Comparison of ENCODE assay signal across 1 cellular context in the genomic region with DNA sequence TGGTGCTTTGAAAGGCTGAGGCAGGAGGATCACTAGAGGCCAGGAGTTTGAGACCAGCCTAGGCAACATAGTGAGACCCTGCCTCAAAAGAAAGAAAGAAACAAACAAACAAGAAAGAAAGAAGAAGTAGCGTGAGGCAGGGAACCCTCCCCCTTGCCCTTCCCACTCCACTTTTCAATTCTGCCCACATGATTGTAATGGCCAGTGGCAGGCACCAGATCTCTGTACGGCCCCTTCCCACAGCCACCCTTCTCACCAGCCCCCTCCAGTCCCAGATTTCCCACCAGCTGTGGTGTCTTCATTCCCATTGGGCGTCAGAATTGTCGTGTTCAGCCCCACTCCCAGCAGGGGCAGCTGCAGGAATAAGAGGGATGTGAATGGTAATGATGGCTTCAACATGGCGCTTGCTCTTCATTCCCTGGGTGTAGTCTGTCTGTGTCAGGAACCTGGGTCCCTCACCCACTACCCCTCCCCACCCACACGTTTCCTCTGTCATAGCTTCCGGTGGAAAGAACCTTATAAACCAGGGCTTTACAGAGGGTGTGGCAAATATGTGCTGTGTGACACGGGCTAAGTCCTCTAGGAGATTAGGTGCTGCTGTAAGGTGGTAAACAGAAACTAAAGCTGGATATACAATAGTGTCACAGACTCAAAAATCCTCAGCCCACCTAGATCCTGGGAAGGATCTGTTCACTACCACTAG.
TF ChIP-seq lines count a peak whose summit lies in the region.

A gene (minus strand): TSS at position 437 of the 703 bp plus-strand sequence. CDS start 38 bp downstream, at position 399.

TF ChIP-seq in HepG2, 621 proteins besides CTCF, POLR2A, EP300 and RAD21 (continued from another document):
- TF ChIP-seq, protein P1, sequence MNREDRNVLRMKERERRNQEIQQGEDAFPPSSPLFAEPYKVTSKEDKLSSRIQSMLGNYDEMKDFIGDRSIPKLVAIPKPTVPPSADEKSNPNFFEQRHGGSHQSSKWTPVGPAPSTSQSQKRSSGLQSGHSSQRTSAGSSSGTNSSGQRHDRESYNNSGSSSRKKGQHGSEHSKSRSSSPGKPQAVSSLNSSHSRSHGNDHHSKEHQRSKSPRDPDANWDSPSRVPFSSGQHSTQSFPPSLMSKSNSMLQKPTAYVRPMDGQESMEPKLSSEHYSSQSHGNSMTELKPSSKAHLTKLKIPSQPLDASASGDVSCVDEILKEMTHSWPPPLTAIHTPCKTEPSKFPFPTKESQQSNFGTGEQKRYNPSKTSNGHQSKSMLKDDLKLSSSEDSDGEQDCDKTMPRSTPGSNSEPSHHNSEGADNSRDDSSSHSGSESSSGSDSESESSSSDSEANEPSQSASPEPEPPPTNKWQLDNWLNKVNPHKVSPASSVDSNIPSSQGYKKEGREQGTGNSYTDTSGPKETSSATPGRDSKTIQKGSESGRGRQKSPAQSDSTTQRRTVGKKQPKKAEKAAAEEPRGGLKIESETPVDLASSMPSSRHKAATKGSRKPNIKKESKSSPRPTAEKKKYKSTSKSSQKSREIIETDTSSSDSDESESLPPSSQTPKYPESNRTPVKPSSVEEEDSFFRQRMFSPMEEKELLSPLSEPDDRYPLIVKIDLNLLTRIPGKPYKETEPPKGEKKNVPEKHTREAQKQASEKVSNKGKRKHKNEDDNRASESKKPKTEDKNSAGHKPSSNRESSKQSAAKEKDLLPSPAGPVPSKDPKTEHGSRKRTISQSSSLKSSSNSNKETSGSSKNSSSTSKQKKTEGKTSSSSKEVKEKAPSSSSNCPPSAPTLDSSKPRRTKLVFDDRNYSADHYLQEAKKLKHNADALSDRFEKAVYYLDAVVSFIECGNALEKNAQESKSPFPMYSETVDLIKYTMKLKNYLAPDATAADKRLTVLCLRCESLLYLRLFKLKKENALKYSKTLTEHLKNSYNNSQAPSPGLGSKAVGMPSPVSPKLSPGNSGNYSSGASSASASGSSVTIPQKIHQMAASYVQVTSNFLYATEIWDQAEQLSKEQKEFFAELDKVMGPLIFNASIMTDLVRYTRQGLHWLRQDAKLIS (CRISPR knock-in tag; IDR thresholded peaks at IDR 0.05), result no peak
- TF ChIP-seq ZNF883 (CRISPR knock-in tag; IDR thresholded peaks at IDR 0.05; ENCODE audit: not compliant biosample characterization) (no peak), ZNF251 (CRISPR knock-in tag; IDR thresholded peaks at IDR 0.05) (no peak), SRF (IDR thresholded peaks at IDR 0.05; ENCODE audit: low read depth, low read length) (no peak), ZNF761 (CRISPR knock-in tag; conservative IDR thresholded peaks at IDR 0.05) (no peak), MATR3 (CRISPR knock-in tag; IDR thresholded peaks at IDR 0.05) (no peak)
